Comparison of ENCODE assay signal across 1 cellular context in the genomic region with DNA sequence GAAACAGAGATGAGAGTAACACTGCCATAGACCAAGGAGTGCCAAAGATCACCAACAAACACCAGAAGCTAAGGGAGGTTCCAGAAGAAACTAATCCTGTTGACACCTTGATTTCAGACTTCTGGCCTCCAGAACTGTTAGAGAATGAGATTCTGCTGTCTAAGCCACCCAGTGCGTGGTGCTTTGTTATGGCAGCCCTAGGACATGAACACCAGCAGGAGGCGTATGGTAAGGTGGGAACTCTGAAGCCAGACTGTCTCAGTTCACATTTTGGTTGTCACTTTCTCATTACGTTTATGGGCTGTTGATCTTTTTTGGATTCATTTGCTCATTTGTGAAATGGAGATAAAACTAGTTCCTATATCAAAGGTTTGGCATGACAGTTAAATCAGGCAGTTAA.
TF ChIP-seq lines count a peak whose summit lies in the region.

No MANE protein-coding gene starts in this region.

TF ChIP-seq in SK-N-SH, 30 proteins besides CTCF, POLR2A, EP300 and RAD21 (continued from another document):
- TF ChIP-seq TCF12 (IDR thresholded peaks at IDR 0.05) (no peak), POLR2AphosphoS5 (IDR thresholded peaks at IDR 0.05; ENCODE audit: low read depth, low read length) (no peak), GABPA (IDR thresholded peaks at IDR 0.05; ENCODE audit: low read depth) (no peak), SMC3 (IDR thresholded peaks at IDR 0.05; ENCODE audit: low read depth, low read length) (no peak), MEF2A (IDR thresholded peaks at IDR 0.05; ENCODE audit: borderline replicate concordance, low read depth) (no peak), RCOR1 (IDR thresholded peaks at IDR 0.05; ENCODE audit: low read length) (no peak), EZH2phosphoT487 (IDR thresholded peaks at IDR 0.05; ENCODE audit: borderline replicate concordance, low read depth) (no peak), FOXJ3 (CRISPR knock-in tag; IDR thresholded peaks at IDR 0.05) (no peak), REST (IDR thresholded peaks at IDR 0.05; ENCODE audit: low read depth, low read length) (no peak)
- TF ChIP-seq, protein P1, sequence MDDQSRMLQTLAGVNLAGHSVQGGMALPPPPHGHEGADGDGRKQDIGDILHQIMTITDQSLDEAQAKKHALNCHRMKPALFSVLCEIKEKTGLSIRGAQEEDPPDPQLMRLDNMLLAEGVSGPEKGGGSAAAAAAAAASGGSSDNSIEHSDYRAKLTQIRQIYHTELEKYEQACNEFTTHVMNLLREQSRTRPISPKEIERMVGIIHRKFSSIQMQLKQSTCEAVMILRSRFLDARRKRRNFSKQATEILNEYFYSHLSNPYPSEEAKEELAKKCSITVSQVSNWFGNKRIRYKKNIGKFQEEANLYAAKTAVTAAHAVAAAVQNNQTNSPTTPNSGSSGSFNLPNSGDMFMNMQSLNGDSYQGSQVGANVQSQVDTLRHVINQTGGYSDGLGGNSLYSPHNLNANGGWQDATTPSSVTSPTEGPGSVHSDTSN (IDR thresholded peaks at IDR 0.05): no peak
TF ChIP-seq in SK-N-SH: peak in this region for 0.
